Comparison of ENCODE assay signal across 1 cellular context in genomic region chr9:109683521-109683920, GRCh38.
TF ChIP-seq lines count a peak whose summit lies in the region.

No MANE protein-coding gene starts in this region.

TF ChIP-seq in WTC11, 78 proteins besides CTCF, POLR2A, EP300 and RAD21 (continued from another document):
- TF ChIP-seq ZMAT4 (CRISPR knock-in tag; IDR thresholded peaks at IDR 0.05), result no peak
- TF ChIP-seq ZNF263 (CRISPR knock-in tag; IDR thresholded peaks at IDR 0.05; ENCODE audit: low read depth), result no peak
- no peak for TF ChIP-seq ZNF138 (CRISPR knock-in tag; conservative IDR thresholded peaks at IDR 0.05)
- no peak for TF ChIP-seq ZNF121 (CRISPR knock-in tag; IDR thresholded peaks at IDR 0.05)
- TF ChIP-seq RORB (CRISPR knock-in tag; IDR thresholded peaks at IDR 0.05), result no peak
- no peak for TF ChIP-seq ATF6 (CRISPR knock-in tag; IDR thresholded peaks at IDR 0.05)
- TF ChIP-seq FOXJ3 (CRISPR knock-in tag; IDR thresholded peaks at IDR 0.05; ENCODE audit: borderline replicate concordance), result no peak
